Comparison of ENCODE assay signal across 30 cellular contexts in genomic region chr1:70405780-70406416, GRCh38.
"Had no signal": no experiment of that assay in that cellular context is flagged by ENCODE, and none has a peak within 500 bp of the region (broad histone marks: within the 10 kb centered on the region; RNA-seq: fewer than 3 reads in every experiment).

No MANE protein-coding gene starts in this region.

- H3K4me3 ChIP-seq: coronary artery, dorsolateral prefrontal cortex, gastrocnemius medialis, heart left ventricle had no signal

- H3K27ac ChIP-seq: brain microvascular endothelial cell, coronary artery, dorsolateral prefrontal cortex, foreskin keratinocyte, gastrocnemius medialis, heart left ventricle, VCaP had no signal

- DNase-seq: activated CD4-positive, alpha-beta T cell treated with anti-CD3 and anti-CD28 coated beads for 48 hours; activated CD4-positive, alpha-beta T cell treated with anti-CD3 and anti-CD28 coated beads, Interleukin-2, amount 50 U/mL, for 1 hour; activated CD4-positive, alpha-beta T cell treated with anti-CD3 and anti-CD28 coated beads, Interleukin-2, amount 50 U/mL, for 48 hours; activated CD8-positive, alpha-beta memory T cell treated with anti-CD3 and anti-CD28 coated beads for 24 hours; activated CD8-positive, alpha-beta T cell treated with anti-CD3 and anti-CD28 coated beads for 36 hours; activated effector memory CD4-positive, alpha-beta T cell treated with Interleukin-2 at 50 U/mL for 16 hours; activated gamma-delta T cell treated with Interleukin-2 at 50 U/mL for 16 hours; activated naive CD4-positive, alpha-beta T cell treated with anti-CD3 and anti-CD28 coated beads, Interleukin-2, amount 50 U/mL, for 16 hours; activated naive CD4-positive, alpha-beta T cell treated with Interleukin-2 at 50 U/mL for 16 hours; activated T-cell treated with anti-CD3 and anti-CD28 coated beads, Interleukin-2, amount 50 U/mL, for 4 hours; amniotic stem cell; anterior cingulate cortex; brain microvascular endothelial cell; dorsolateral prefrontal cortex; effector memory CD4-positive, alpha-beta T cell; endodermal cell; foreskin keratinocyte; gastrocnemius medialis; glutamatergic neuron; heart left ventricle; T-helper 2 cell had no signal

- H3K27me3 ChIP-seq: brain microvascular endothelial cell, dorsolateral prefrontal cortex, foreskin keratinocyte, gastrocnemius medialis, heart left ventricle had no signal

- FAIRE-seq: astrocyte, bronchial epithelial cell, TTC549 had no signal

- H3K36me3 ChIP-seq: brain microvascular endothelial cell, gastrocnemius medialis, heart left ventricle had no signal

- H3K9me3 ChIP-seq: gastrocnemius medialis, heart left ventricle had no signal

- ATAC-seq: activated CD4-positive, CD25-positive, alpha-beta regulatory T cell treated with anti-CD3 and anti-CD28 coated beads, Interleukin-2, amount 50 U/mL, for 24 hours; activated CD8-positive, alpha-beta T cell treated with anti-CD3 and anti-CD28 coated beads for 36 hours; activated T-cell treated with anti-CD3 and anti-CD28 coated beads, Interleukin-2, amount 50 U/mL, for 4 hours; activated T-helper 17 cell treated with anti-CD3 and anti-CD28 coated beads, Interleukin-2, amount 50 U/mL, for 72 hours; esophagus mucosa; foreskin keratinocyte; gastrocnemius medialis; heart left ventricle; WTC11 had no signal
